13 cellular contexts compared by ENCODE assay signal in genomic region chr11:75543808-75544207, GRCh38. TPM values are rescaled to one million over a fixed set of nuclear protein-coding genes. Genes with fewer than 3 reads are reported as not detected.
DNase-seq lines count a peak whose midpoint lies in the region; ATAC-seq and TF ChIP-seq lines count a peak whose summit lies in the region.
"Had no signal": no experiment of that assay in that cellular context is flagged by ENCODE, and none has a peak within 500 bp of the region (broad histone marks: within the 10 kb centered on the region; RNA-seq: fewer than 3 reads in every experiment).

No MANE protein-coding gene starts in this region.

- peaks cover 2% of the 10 kb centered on the region for H3K27me3 Mint-ChIP-seq in activated CD4-positive, alpha-beta T cell treated with anti-CD3 and anti-CD28 coated beads for 36 hours
- H3K27me3 Mint-ChIP-seq in activated B cell treated with CpG ODN at 0.5 μM for 24 hours (peaks cover 17% of the 10 kb centered on the region), neural progenitor cell (ENCODE audit: insufficient read depth, low read depth) (no peaks in the 10 kb centered on the region)

- H3K4me1 ChIP-seq in Karpas-422 (ENCODE audit: low read length) (no peaks in the 10 kb centered on the region), neural progenitor cell (no peaks in the 10 kb centered on the region), gastroesophageal sphincter (peaks cover 0 to 11% (median 4%) of the 10 kb centered on the region in 3 donors)

- intact Hi-C loops in activated CD4-positive, alpha-beta T cell treated with anti-CD3 and anti-CD28 coated beads for 36 hours (cut with DNase I, micrococcal nuclease) = no loop called here
- intact Hi-C loops in activated B cell treated with CpG ODN at 0.5 μM for 24 hours (cut with micrococcal nuclease) = no loop called here
- intact Hi-C loops in Right ventricle myocardium inferior (cut with DNase I) = no loop called here

- H3K9me3 ChIP-seq in Karpas-422 (ENCODE audit: low read length) = no peaks in the 10 kb centered on the region
- H3K9me3 ChIP-seq in neural progenitor cell (ENCODE audit: low read depth) = no peaks in the 10 kb centered on the region
- H3K9me3 ChIP-seq in gastroesophageal sphincter = no peaks in the 10 kb centered on the region

- POLR2A ChIA-PET in activated CD4-positive, alpha-beta T cell treated with anti-CD3 and anti-CD28 coated beads for 36 hours (lab: Charles Lee) = no interaction called here
- POLR2A ChIA-PET in activated B cell treated with CpG ODN at 0.5 μM for 24 hours (lab: Charles Lee) = no interaction called here

- H3K27ac ChIP-seq in Karpas-422 (ENCODE audit: low read length) = no peak overlapping the region
- no peak overlapping the region for H3K27ac ChIP-seq in neural progenitor cell
- H3K27ac ChIP-seq in gastroesophageal sphincter = no peak overlapping the region
- H3K27ac ChIP-seq: BLaER1 treated with 17β-estradiol and CSF1 and Interleukin-3, amounts not matched to agents 10 nM and 100 nM had no signal

- H3K36me3 ChIP-seq in Karpas-422 (ENCODE audit: insufficient read depth, low read length) (no peaks in the 10 kb centered on the region), neural progenitor cell (no peaks in the 10 kb centered on the region), gastroesophageal sphincter (no peaks in the 10 kb centered on the region)
- H3K36me3 ChIP-seq: BLaER1 treated with 17β-estradiol and CSF1 and Interleukin-3, amounts not matched to agents 10 nM and 100 nM had no signal

- H3K4me1 Mint-ChIP-seq in activated CD4-positive, alpha-beta T cell treated with anti-CD3 and anti-CD28 coated beads for 36 hours = no peaks in the 10 kb centered on the region
- H3K4me1 Mint-ChIP-seq in activated B cell treated with CpG ODN at 0.5 μM for 24 hours = no peaks in the 10 kb centered on the region
- H3K4me1 Mint-ChIP-seq in neural progenitor cell = peaks cover 28% of the 10 kb centered on the region

- no peaks in the 10 kb centered on the region for H3K9me2 ChIP-seq in Karpas-422 (replicated peaks; ENCODE audit: insufficient read depth, low read length)

- H3K79me2 ChIP-seq in Karpas-422 (ENCODE audit: low read length) (no peaks in the 10 kb centered on the region), neural progenitor cell (ENCODE audit: low read depth) (no peaks in the 10 kb centered on the region)

- H3K9ac ChIP-seq in Karpas-422 (ENCODE audit: low read length) (no peak overlapping the region), neural progenitor cell (no peak overlapping the region)
- H3K9ac ChIP-seq: BLaER1 treated with 17β-estradiol and CSF1 and Interleukin-3, amounts not matched to agents 10 nM and 100 nM had no signal

- H3K27ac Mint-ChIP-seq in activated CD4-positive, alpha-beta T cell treated with anti-CD3 and anti-CD28 coated beads for 36 hours = no peak overlapping the region
- H3K27ac Mint-ChIP-seq in activated B cell treated with CpG ODN at 0.5 μM for 24 hours = no peak overlapping the region
- H3K27ac Mint-ChIP-seq in neural progenitor cell = peak overlapping the region; percentile 66

- CTCF ChIA-PET in activated CD4-positive, alpha-beta T cell treated with anti-CD3 and anti-CD28 coated beads for 36 hours (lab: Charles Lee) = interaction anchor here (0.7 kb wide), 1 partner anchor 17 kb away, joined by 3 read pairs; no protein-coding TSS in a partner anchor
- CTCF ChIA-PET in activated B cell treated with CpG ODN at 0.5 μM for 24 hours (lab: Charles Lee) = interaction anchor here (1.1 kb wide), 1 partner anchor 99 kb away, joined by 3 read pairs; no protein-coding TSS in a partner anchor

- H3K4me3 Mint-ChIP-seq in activated CD4-positive, alpha-beta T cell treated with anti-CD3 and anti-CD28 coated beads for 36 hours = no peak overlapping the region
- no peak overlapping the region for H3K4me3 Mint-ChIP-seq in activated B cell treated with CpG ODN at 0.5 μM for 24 hours
- H3K4me3 Mint-ChIP-seq in neural progenitor cell = no peak overlapping the region

- TF ChIP-seq CTCF in activated B cell treated with CpG ODN at 0.5 μM for 24 hours (IDR thresholded peaks at IDR 0.05) (no peak), neural progenitor cell (IDR thresholded peaks at IDR 0.05) (no peak), gastroesophageal sphincter (IDR thresholded peaks at IDR 0.05) (no peak)

- 91 to 96% methylated on average over 4 to 6 of the region's 6 CpGs for WGBS in gastroesophageal sphincter (ENCODE audit: low coverage in 1 of 2), 2 donors

- TF ChIP-seq EP300 in gastroesophageal sphincter (IDR thresholded peaks at IDR 0.05) = no peak

- H3K36me3 Mint-ChIP-seq in activated CD4-positive, alpha-beta T cell treated with anti-CD3 and anti-CD28 coated beads for 36 hours (ENCODE audit: low read depth) = no peaks in the 10 kb centered on the region
- H3K36me3 Mint-ChIP-seq in activated B cell treated with CpG ODN at 0.5 μM for 24 hours (ENCODE audit: low read depth) = no peaks in the 10 kb centered on the region
- no peaks in the 10 kb centered on the region for H3K36me3 Mint-ChIP-seq in neural progenitor cell

- peak; percentile 42 for DNase-seq in activated CD4-positive, alpha-beta T cell treated with anti-CD3 and anti-CD28 coated beads for 36 hours
- no peak for DNase-seq in activated CD4-positive, alpha-beta T cell treated with anti-CD3 and anti-CD28 coated beads, Interleukin-2, amount 50 U/mL, for 1 hour
- DNase-seq in Karpas-422 (peak; percentile 73), activated B cell treated with CpG ODN at 0.5 μM for 24 hours (no peak), neural progenitor cell (ENCODE audit: low spot score) (no peak), Right ventricle myocardium inferior (ENCODE audit: missing footprints) (no peak), DMS79 (lab: John Stamatoyannopoulos, UW) (no peak)
- DNase-seq: DMS153, NCI-H1417 treated with DMSO at 0.1 percent for 48 hours, NCI-H2029 treated with DMSO at 0.1 percent for 48 hours, NCI-H524 treated with DMSO at 0.1 percent for 48 hours had no signal

- no peak for TF ChIP-seq POLR2A in gastroesophageal sphincter (IDR thresholded peaks at IDR 0.05)

- no peak overlapping the region for H3K4me3 ChIP-seq in Karpas-422 (ENCODE audit: low read length)
- no peak overlapping the region for H3K4me3 ChIP-seq in neural progenitor cell
- H3K4me3 ChIP-seq in gastroesophageal sphincter = no peak overlapping the region
- H3K4me3 ChIP-seq: BLaER1 treated with 17β-estradiol and CSF1 and Interleukin-3, amounts not matched to agents 10 nM and 100 nM had no signal

- H3K9me3 Mint-ChIP-seq in activated CD4-positive, alpha-beta T cell treated with anti-CD3 and anti-CD28 coated beads for 36 hours (ENCODE audit: low read depth) = no peaks in the 10 kb centered on the region
- no peaks in the 10 kb centered on the region for H3K9me3 Mint-ChIP-seq in activated B cell treated with CpG ODN at 0.5 μM for 24 hours
- H3K9me3 Mint-ChIP-seq in neural progenitor cell = no peaks in the 10 kb centered on the region

- ATAC-seq in activated CD4-positive, alpha-beta T cell treated with anti-CD3 and anti-CD28 coated beads for 36 hours = peak; percentile 73
- peak; percentile 34 for ATAC-seq in activated B cell treated with CpG ODN at 0.5 μM for 24 hours (ENCODE audit: low read depth)
- ATAC-seq in Right ventricle myocardium inferior = no peak
- ATAC-seq in gastroesophageal sphincter = no peak

- H4K20me1 ChIP-seq in Karpas-422 (ENCODE audit: insufficient read depth, low read depth, low read length) = no peaks in the 10 kb centered on the region
- no peaks in the 10 kb centered on the region for H4K20me1 ChIP-seq in neural progenitor cell (ENCODE audit: low read depth)
- H4K20me1 ChIP-seq: BLaER1 treated with 17β-estradiol and CSF1 and Interleukin-3, amounts not matched to agents 10 nM and 100 nM had no signal

- H3F3A ChIP-seq in neural progenitor cell (ENCODE audit: low read depth) = no peaks in the 10 kb centered on the region

- no peaks in the 10 kb centered on the region for H3K27me3 ChIP-seq in Karpas-422 (ENCODE audit: low read length)
- no peaks in the 10 kb centered on the region for H3K27me3 ChIP-seq in neural progenitor cell
- H3K27me3 ChIP-seq in gastroesophageal sphincter = no peaks in the 10 kb centered on the region
- H3K27me3 ChIP-seq: BLaER1 treated with 17β-estradiol and CSF1 and Interleukin-3, amounts not matched to agents 10 nM and 100 nM had no signal

- no peak overlapping the region for H3K4me2 ChIP-seq in Karpas-422 (ENCODE audit: low read depth, low read length, poor library complexity, severe bottlenecking)
- H3K4me2 ChIP-seq in neural progenitor cell = no peak overlapping the region
- H3K4me2 ChIP-seq: BLaER1 treated with 17β-estradiol and CSF1 and Interleukin-3, amounts not matched to agents 10 nM and 100 nM had no signal

- H2AFZ ChIP-seq in Karpas-422 (ENCODE audit: low read length) (no peak overlapping the region), neural progenitor cell (replicated peaks) (no peak overlapping the region)

RNA-seq across cellular contexts. Expression of gene GDPD5, which starts 18.1 kb away (rescaled TPM):
- 10 to 100 TPM; 16.8 to 22.0 TPM for total RNA-seq in activated CD4-positive, alpha-beta T cell treated with anti-CD3 and anti-CD28 coated beads for 36 hours
- 137 and 237 TPM in 2 replicates for total RNA-seq in Karpas-422 (2014; rRNA removed; shearing (Covaris generic); ENCODE audit: low replicate concordance)
- total RNA-seq in activated B cell treated with CpG ODN at 0.5 μM for 24 hours (22.2 and 23.9 TPM in 2 replicates), neural progenitor cell (ENCODE audit: low replicate concordance) (11.3 and 32.7 TPM in 2 replicates), Right ventricle myocardium inferior (7.7 TPM), gastroesophageal sphincter (1 to 10 TPM; 3.8 to 9.3 (median 6.4) TPM)

RNA-seq across cellular contexts. Expression of gene SERPINH1, which starts 18.2 kb away (rescaled TPM):
- total RNA-seq in activated CD4-positive, alpha-beta T cell treated with anti-CD3 and anti-CD28 coated beads for 36 hours = 10 to 100 TPM; 20.3 to 23.1 TPM
- 10.5 and 16.1 TPM in 2 replicates for total RNA-seq in Karpas-422 (2014; rRNA removed; shearing (Covaris generic); ENCODE audit: low replicate concordance)
- total RNA-seq in activated B cell treated with CpG ODN at 0.5 μM for 24 hours (4.5 and 5.6 TPM in 2 replicates), neural progenitor cell (ENCODE audit: low replicate concordance) (219 and 589 TPM in 2 replicates), Right ventricle myocardium inferior (65.8 TPM), gastroesophageal sphincter (100 to 1,000 TPM; 127 to 284 (median 175) TPM)

Comparison
In these comparisons a context has a peak if more than half of its experiments do, and no peak if none do; other contexts are left out.
1. DNase-seq: peak in activated CD4-positive, alpha-beta T cell treated with anti-CD3 and anti-CD28 coated beads for 36 hours (single experiment) and Karpas-422 (single experiment); none in activated CD4-positive, alpha-beta T cell treated with anti-CD3 and anti-CD28 coated beads, Interleukin-2, amount 50 U/mL, for 1 hour (single experiment), activated B cell treated with CpG ODN at 0.5 μM for 24 hours (single experiment), neural progenitor cell (single experiment), Right ventricle myocardium inferior (single experiment) and DMS79 (single experiment).
2. ATAC-seq: peak in activated CD4-positive, alpha-beta T cell treated with anti-CD3 and anti-CD28 coated beads for 36 hours (single experiment) and activated B cell treated with CpG ODN at 0.5 μM for 24 hours (single experiment); none in Right ventricle myocardium inferior (single experiment) and gastroesophageal sphincter (single experiment).